9 cellular contexts compared by ENCODE assay signal in the genomic region with DNA sequence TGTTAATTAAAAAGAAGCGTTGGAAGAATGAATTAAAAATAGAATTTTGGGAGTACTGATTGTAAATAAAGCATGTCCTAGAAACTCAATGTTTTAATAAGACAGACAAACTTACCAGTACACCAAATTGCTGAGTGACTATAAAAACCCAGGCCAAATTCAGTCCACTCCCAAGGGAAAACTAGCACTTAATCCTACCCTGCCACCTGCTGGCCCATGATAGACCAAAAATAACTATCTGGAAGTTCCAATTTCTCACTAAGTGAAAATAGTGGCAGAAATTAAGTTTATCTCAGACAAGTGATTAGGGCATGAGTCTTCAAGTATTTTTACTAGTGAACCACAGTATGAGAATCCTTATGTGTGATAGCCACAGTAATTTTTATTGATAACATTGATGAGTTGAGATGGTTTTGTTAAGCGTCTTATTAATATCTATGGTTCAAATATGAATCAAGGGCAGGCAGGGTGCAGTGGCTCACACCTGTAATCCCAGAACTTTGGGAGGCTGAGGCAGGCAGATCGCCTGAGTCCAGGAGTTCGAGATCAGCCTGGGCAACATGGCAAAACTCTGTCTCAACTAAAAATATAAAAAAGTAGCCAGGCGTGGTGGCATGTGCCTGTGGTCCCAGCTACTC. TPM values are rescaled to one million over a fixed set of nuclear protein-coding genes. Genes with fewer than 3 reads are reported as not detected.
DNase-seq lines count a peak whose midpoint lies in the region; ATAC-seq and TF ChIP-seq lines count a peak whose summit lies in the region.
"Had no signal": no experiment of that assay in that cellular context is flagged by ENCODE, and none has a peak within 500 bp of the region (broad histone marks: within the 10 kb centered on the region; RNA-seq: fewer than 3 reads in every experiment).

No MANE protein-coding gene starts in this region.

- DNase-seq in NCI-H2196 (lab: John Stamatoyannopoulos, UW; ENCODE audit: unreplicated experiment) (peak; percentile 60), left ventricle myocardium inferior (no peak), superior temporal gyrus (ENCODE audit: extremely low spot score) (peak; percentile 62)
- peak; percentile 46 for DNase-seq in activated naive CD4-positive, alpha-beta T cell treated with anti-CD3 and anti-CD28 coated beads, Interleukin-2, amount 10 ng/mL, durations not matched to agents 7 days and 5 days

- H4K20me1 ChIP-seq in BLaER1 = no peaks in the 10 kb centered on the region

- H3K9ac ChIP-seq in BLaER1 = peak overlapping the region; percentile 28; the same call in 1 of the 2 replicates

- H3K4me1 ChIP-seq in BLaER1 (peaks cover 5% of the 10 kb centered on the region; the same call in 1 of the 2 replicates), left ventricle myocardium inferior (no peaks in the 10 kb centered on the region)

- H3K4me2 ChIP-seq in BLaER1 = no peak overlapping the region

- no peaks in the 10 kb centered on the region for H3K9me3 Mint-ChIP-seq in activated naive CD4-positive, alpha-beta T cell treated with anti-CD3 and anti-CD28 coated beads, Interleukin-2, amount 10 ng/mL, durations not matched to agents 7 days and 5 days

- ATAC-seq in GM19324 (IDR thresholded peaks at IDR 0.05; ENCODE audit: low FRiP score, unreplicated experiment) (no peak), HG03460 (IDR thresholded peaks at IDR 0.05; ENCODE audit: unreplicated experiment) (no peak)

- no peaks in the 10 kb centered on the region for H3K4me1 Mint-ChIP-seq in activated naive CD4-positive, alpha-beta T cell treated with anti-CD3 and anti-CD28 coated beads, Interleukin-2, amount 10 ng/mL, durations not matched to agents 7 days and 5 days

- H3K27me3 ChIP-seq in BLaER1 (no peaks in the 10 kb centered on the region), left ventricle myocardium inferior (ENCODE audit: low read depth) (no peaks in the 10 kb centered on the region)

- CTCF ChIA-PET in activated naive CD4-positive, alpha-beta T cell treated with anti-CD3 and anti-CD28 coated beads, Interleukin-2, amount 10 ng/mL, durations not matched to agents 7 days and 5 days (lab: Charles Lee) = interaction anchor here (0.8 to 2.1 kb wide), 4 partner anchors 9 to 652 kb away, joined by 3 to 14 read pairs (median 4); no protein-coding TSS in a partner anchor

- H3K36me3 Mint-ChIP-seq in activated naive CD4-positive, alpha-beta T cell treated with anti-CD3 and anti-CD28 coated beads, Interleukin-2, amount 10 ng/mL, durations not matched to agents 7 days and 5 days = no peaks in the 10 kb centered on the region

- H3K27ac Mint-ChIP-seq in activated naive CD4-positive, alpha-beta T cell treated with anti-CD3 and anti-CD28 coated beads, Interleukin-2, amount 10 ng/mL, durations not matched to agents 7 days and 5 days = no peak overlapping the region

- intact Hi-C loops in left ventricle myocardium inferior (cut with micrococcal nuclease) = no loop called here

- H3K9me3 ChIP-seq in BLaER1 (no peaks in the 10 kb centered on the region), left ventricle myocardium inferior (replicated peaks) (peaks cover 9% of the 10 kb centered on the region)

- H3K27me3 Mint-ChIP-seq in activated naive CD4-positive, alpha-beta T cell treated with anti-CD3 and anti-CD28 coated beads, Interleukin-2, amount 10 ng/mL, durations not matched to agents 7 days and 5 days = peaks cover 19% of the 10 kb centered on the region

- H3K27ac ChIP-seq in BLaER1 (no peak overlapping the region), left ventricle myocardium inferior (replicated peaks) (no peak overlapping the region)

- H3K36me3 ChIP-seq in BLaER1 (no peaks in the 10 kb centered on the region), left ventricle myocardium inferior (no peaks in the 10 kb centered on the region)

- TF ChIP-seq CTCF in GM12873 (IDR thresholded peaks at IDR 0.05; ENCODE audit: insufficient read depth, low read depth, low read length, missing control alignments) (peak; percentile 54), left ventricle myocardium inferior (IDR thresholded peaks at IDR 0.05; ENCODE audit: borderline replicate concordance) (peak; percentile 72)

- no peak overlapping the region for H3K4me3 Mint-ChIP-seq in activated naive CD4-positive, alpha-beta T cell treated with anti-CD3 and anti-CD28 coated beads, Interleukin-2, amount 10 ng/mL, durations not matched to agents 7 days and 5 days

- H3K4me3 ChIP-seq in BLaER1 = no peak overlapping the region
- H3K4me3 ChIP-seq in left ventricle myocardium inferior = no peak overlapping the region
- H3K4me3 ChIP-seq: lung had no signal

RNA-seq across cellular contexts. Expression of a gene that starts 9.8 kb away (rescaled TPM):
- total RNA-seq in left ventricle myocardium inferior = 11.7 TPM
